ENCODE assay signal across 22 cellular contexts in the genomic region with DNA sequence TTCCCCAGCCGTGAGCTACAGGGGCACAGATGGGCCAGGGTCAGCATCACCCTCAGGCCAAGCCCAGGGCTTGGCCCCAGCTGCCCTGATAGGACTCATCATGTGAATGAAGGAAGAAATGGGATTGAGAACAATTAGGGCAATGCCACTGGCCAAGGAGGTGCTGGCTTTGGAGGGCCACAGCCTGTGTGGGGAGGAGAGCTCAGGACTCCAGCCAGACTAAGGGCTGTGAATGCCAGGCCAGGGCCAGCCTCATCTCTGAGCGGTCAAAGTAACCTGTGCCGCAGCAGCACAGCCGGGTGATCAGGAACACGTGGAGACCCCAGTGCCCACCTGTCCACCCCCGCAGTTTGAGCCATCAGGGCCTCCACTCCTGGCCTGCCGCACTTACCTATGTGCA.
"Had no signal": no experiment of that assay in that cellular context is flagged by ENCODE, and none has a peak within 500 bp of the region (broad histone marks: within the 10 kb centered on the region; RNA-seq: fewer than 3 reads in every experiment).

No MANE protein-coding gene starts in this region.

- H3K79me2 ChIP-seq: hepatocyte had no signal

- H2AFZ ChIP-seq: hepatocyte had no signal

- FAIRE-seq: colon, endothelial cell of umbilical vein, frontal cortex, islet of Langerhans, keratinocyte had no signal

- DNase-seq: dermis blood vessel endothelial cell; effector CD4-positive, alpha-beta T cell; effector memory CD4-positive, alpha-beta T cell; foreskin keratinocyte; heart left ventricle; hypothalamus; left cardiac atrium; left lung; left ventricle myocardium superior; lower lobe of right lung; mesendoderm; midbrain had no signal

- H3K4me1 ChIP-seq: foreskin keratinocyte, heart left ventricle, left lung, lower lobe of right lung had no signal

- H3K4me3 ChIP-seq: coronary artery, dorsolateral prefrontal cortex, esophagus muscularis mucosa, gastroesophageal sphincter, heart left ventricle, hepatocyte, left lung, lower lobe of right lung had no signal

- H3K9me3 ChIP-seq: esophagus muscularis mucosa, gastroesophageal sphincter, heart left ventricle, left lung, lower lobe of right lung had no signal

- H3K27me3 ChIP-seq: dorsolateral prefrontal cortex, esophagus muscularis mucosa, foreskin keratinocyte, gastroesophageal sphincter, heart left ventricle, hepatocyte, left lung had no signal

- ATAC-seq: foreskin keratinocyte, gastroesophageal sphincter, heart left ventricle, left cardiac atrium, left lung, left ventricle myocardium superior, lower lobe of right lung had no signal

- H3K4me2 ChIP-seq: hepatocyte had no signal

- H3K27ac ChIP-seq: coronary artery, esophagus muscularis mucosa, foreskin keratinocyte, gastroesophageal sphincter, heart left ventricle, hepatocyte, left lung, lower lobe of right lung had no signal
